In the genomic region with DNA sequence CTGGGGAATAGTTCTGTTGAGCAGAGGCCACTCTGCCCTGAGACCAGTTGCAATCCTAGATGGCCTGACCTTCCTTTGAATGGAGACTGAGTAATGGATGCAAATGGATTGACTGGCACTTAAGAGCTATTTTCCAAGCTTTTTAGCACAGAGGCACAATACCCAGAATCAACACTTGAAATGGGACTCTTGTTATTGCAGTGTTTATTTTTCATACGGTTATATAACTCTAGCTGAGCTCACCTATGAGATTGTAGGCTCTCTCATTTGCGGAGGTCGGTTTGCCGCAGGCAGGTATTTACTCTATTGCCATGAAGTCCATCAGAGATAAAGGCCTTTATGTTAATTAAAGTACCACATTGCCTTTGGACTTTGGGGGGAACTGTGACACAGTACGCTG, we compare ENCODE assay signal across 26 cellular contexts.
DNase-seq lines count a peak whose midpoint lies in the region; ATAC-seq, FAIRE-seq and TF ChIP-seq lines count a peak whose summit lies in the region.
"Had no signal": no experiment of that assay in that cellular context is flagged by ENCODE, and none has a peak within 500 bp of the region (broad histone marks: within the 10 kb centered on the region; RNA-seq: fewer than 3 reads in every experiment).

No MANE protein-coding gene starts in this region.

- H3K27ac ChIP-seq in HepG2 (ENCODE audit: extremely low read length, insufficient read depth, low read length) = no peak overlapping the region
- H3K27ac ChIP-seq: 22Rv1, GM23248, SJSA1, stomach, tibial artery had no signal

- H3K4me3 ChIP-seq in HepG2 (replicated peaks in 1 of 3; ENCODE audit: insufficient read depth in 1 of 3, low read depth in 2 of 3, low read length in 3 of 3) = no peak overlapping the region
- H3K4me3 ChIP-seq: GM23248, MG63, SJSA1, stomach, tibial artery had no signal

- no peaks in the 10 kb centered on the region for H3K27me3 ChIP-seq in HepG2 (ENCODE audit: control insufficient read depth in 1 of 2, insufficient read depth in 2 of 2, low read length in 2 of 2)
- H3K27me3 ChIP-seq: MG63, SJSA1, stomach, tibial artery had no signal

- no peaks in the 10 kb centered on the region for H3K27me3 Mint-ChIP-seq in endothelial cell (ENCODE audit: unreplicated experiment)
- H3K27me3 Mint-ChIP-seq: CD4-positive, alpha-beta T cell had no signal

- TF ChIP-seq RAD21 in HepG2 (CRISPR knock-in tag; IDR thresholded peaks at IDR 0.05) = no peak

- no peaks in the 10 kb centered on the region for H3K4me1 ChIP-seq in HepG2 (ENCODE audit: insufficient read depth, low read length)
- H3K4me1 ChIP-seq: SJSA1, stomach, tibial artery had no signal

- no peaks in the 10 kb centered on the region for H3K9me3 Mint-ChIP-seq in endothelial cell (ENCODE audit: unreplicated experiment)
- H3K9me3 Mint-ChIP-seq: brain; CD4-positive, alpha-beta T cell; T-helper 1 cell treated with Interleukin-12 subunit alpha and Interleukin-12 subunit beta and Interleukin-4 antibody, amounts not matched to agents 30 μg/mL and 1 μg/mL, for 36 hours had no signal

- no peaks in the 10 kb centered on the region for H3K79me2 ChIP-seq in HepG2 (ENCODE audit: insufficient read depth, low read length)

- in situ Hi-C loops in HepG2 (cut with HindIII; ENCODE audit: extremely low pct_ligation_motif_present, low pct_unique_long_range_greater_than_20kb) = no loop called here

- CTCF ChIA-PET in HepG2 (lab: Yijun Ruan, JAX; ENCODE audit: low intra/inter-chr PET ratio, low total read pairs) = no interaction called here

- TF ChIP-seq CTCF in HepG2 (CRISPR knock-in tag; IDR thresholded peaks at IDR 0.05) = no peak
- TF ChIP-seq CTCF in endothelial cell (IDR thresholded peaks at IDR 0.05; ENCODE audit: unreplicated experiment) = no peak

- peak; percentile 77 for DNase-seq in COLO668 (lab: John Stamatoyannopoulos, UW; ENCODE audit: unreplicated experiment)
- peak; percentile 100 for DNase-seq in NCI-H128 (lab: John Stamatoyannopoulos, UW; ENCODE audit: unreplicated experiment)
- peak; percentile 80 for DNase-seq in NCI-H2081 treated with DMSO at 0.1 percent for 48 hours (lab: John Stamatoyannopoulos, UW)
- DNase-seq in NCI-H748 (lab: John Stamatoyannopoulos, UW; ENCODE audit: unreplicated experiment) = peak; percentile 100
- no peak for DNase-seq in HepG2 (ENCODE audit: low spot score)
- DNase-seq in occipital lobe (lab: John Stamatoyannopoulos, UW) = no peak
- DNase-seq in endothelial cell (ENCODE audit: low spot score) = no peak
- DNase-seq: activated CD8-positive, alpha-beta memory T cell treated with anti-CD3 and anti-CD28 coated beads for 24 hours; activated gamma-delta T cell treated with Interleukin-2 at 50 U/mL for 16 hours; activated T-cell treated with anti-CD3 and anti-CD28 coated beads, Interleukin-2, amount 50 U/mL, for 1 hour; CD4-positive, alpha-beta T cell; GDM1; GM23248; head of caudate nucleus; KBM-7; mesenchymal stem cell; MG63; stimulated activated CD8-positive, alpha-beta memory T cell treated with anti-CD3 and anti-CD28 coated beads, Interleukin-4, amount 100 ng/mL, for 48 hours; stomach; tibial artery had no signal

- no peaks in the 10 kb centered on the region for H3K9me3 ChIP-seq in HepG2 (ENCODE audit: low read length)
- H3K9me3 ChIP-seq: MG63, stomach, tibial artery had no signal

- H3K36me3 Mint-ChIP-seq in endothelial cell (ENCODE audit: low read depth, unreplicated experiment) = no peaks in the 10 kb centered on the region
- H3K36me3 Mint-ChIP-seq: brain had no signal

- intact Hi-C loops in HepG2 (cut with micrococcal nuclease; ENCODE audit: unreplicated experiment) = no loop called here

- peaks cover 15% of the 10 kb centered on the region for H3K4me1 Mint-ChIP-seq in endothelial cell (ENCODE audit: unreplicated experiment)

- no peaks in the 10 kb centered on the region for H4K20me1 ChIP-seq in HepG2 (ENCODE audit: insufficient read depth, low read length)

- 50% methylated on average over 5 of the region's 5 CpGs for WGBS in HepG2 (ENCODE audit: low lambda C conversion rate)

- FAIRE-seq in HepG2 (lab: Jason Lieb, UNC) = no peak
- FAIRE-seq: RCC 7860 had no signal

- TF ChIP-seq POLR2A in HepG2 (IDR thresholded peaks at IDR 0.05; ENCODE audit: insufficient read depth in 1 of 2, low read depth in 2 of 2, low read length in 2 of 2) = no peak

- TF ChIP-seq EP300 in HepG2 (IDR thresholded peaks at IDR 0.05; ENCODE audit: low read depth in 2 of 2, low read length in 2 of 2) (no peak), HepG2 (CRISPR knock-in tag; IDR thresholded peaks at IDR 0.05; ENCODE audit: borderline replicate concordance) (no peak)

- H3K4me2 ChIP-seq in HepG2 (ENCODE audit: low read depth, low read length) = no peak overlapping the region

- H3K9ac ChIP-seq in HepG2 (ENCODE audit: insufficient read depth, low read depth, low read length) = no peak overlapping the region
- H3K9ac ChIP-seq: GM23248 had no signal

- H3K27ac Mint-ChIP-seq in endothelial cell (ENCODE audit: unreplicated experiment) = no peak overlapping the region
- H3K27ac Mint-ChIP-seq: brain; CD4-positive, alpha-beta T cell; T-helper 1 cell treated with Interleukin-12 subunit alpha and Interleukin-12 subunit beta and Interleukin-4 antibody, amounts not matched to agents 30 μg/mL and 1 μg/mL, for 36 hours had no signal

- POLR2A ChIA-PET in HepG2 (lab: Yijun Ruan, JAX) = no interaction called here

- no TSS peak for BruUV-seq in HepG2 (replicated peaks; lab: Mats Ljungman, UMichigan)

- no peaks in the 10 kb centered on the region for H3K36me3 ChIP-seq in HepG2 (replicated peaks in 1 of 2; ENCODE audit: control insufficient read depth in 1 of 2, insufficient read depth in 2 of 2, low read length in 2 of 2)
- H3K36me3 ChIP-seq: MG63, SJSA1, stomach, tibial artery had no signal

- ATAC-seq in HepG2 (no peak), GM21717 (IDR thresholded peaks at IDR 0.05; ENCODE audit: unreplicated experiment) (no peak)

- no peak overlapping the region for H3K4me3 Mint-ChIP-seq in endothelial cell (ENCODE audit: unreplicated experiment)
- H3K4me3 Mint-ChIP-seq: brain; CD4-positive, alpha-beta T cell; T-helper 1 cell treated with Interleukin-12 subunit alpha and Interleukin-12 subunit beta and Interleukin-4 antibody, amounts not matched to agents 30 μg/mL and 1 μg/mL, for 36 hours had no signal

- H2AFZ ChIP-seq in HepG2 (ENCODE audit: low read length) = no peak overlapping the region
- H2AFZ ChIP-seq: GM23248 had no signal

TF ChIP-seq in HepG2, 621 proteins besides CTCF, POLR2A, EP300 and RAD21:
- TF ChIP-seq TBX2 (CRISPR knock-in tag; IDR thresholded peaks at IDR 0.05; ENCODE audit: borderline replicate concordance) (no peak), WIZ (CRISPR knock-in tag; IDR thresholded peaks at IDR 0.05) (no peak), ZNF609 (CRISPR knock-in tag; IDR thresholded peaks at IDR 0.05; ENCODE audit: borderline replicate concordance) (no peak), SRSF4 (IDR thresholded peaks at IDR 0.05; ENCODE audit: low read depth, low read length, poor library complexity, severe bottlenecking) (no peak), ZNF776 (CRISPR knock-in tag; IDR thresholded peaks at IDR 0.05) (no peak), ZNF326 (CRISPR knock-in tag; IDR thresholded peaks at IDR 0.05; ENCODE audit: borderline replicate concordance) (no peak), ZNF7 (CRISPR knock-in tag; IDR thresholded peaks at IDR 0.05) (no peak), MAX (IDR thresholded peaks at IDR 0.05) (no peak), ZNF678 (CRISPR knock-in tag; IDR thresholded peaks at IDR 0.05) (no peak), GLI4 (CRISPR knock-in tag; IDR thresholded peaks at IDR 0.05; ENCODE audit: borderline replicate concordance) (no peak)
- TF ChIP-seq, protein P1, sequence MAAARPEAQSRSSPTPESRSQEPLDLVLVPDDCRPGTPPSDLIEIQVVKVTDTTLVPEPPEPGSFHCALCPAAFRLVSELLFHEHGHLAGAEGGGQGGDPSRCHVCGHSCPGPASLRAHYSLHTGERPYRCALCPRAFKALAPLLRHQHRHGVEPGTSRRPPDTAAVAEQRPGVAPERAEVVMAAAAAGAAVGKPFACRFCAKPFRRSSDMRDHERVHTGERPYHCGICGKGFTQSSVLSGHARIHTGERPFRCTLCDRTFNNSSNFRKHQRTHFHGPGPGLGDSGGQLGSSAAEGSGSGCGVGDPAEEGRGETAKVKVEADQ (CRISPR knock-in tag; IDR thresholded peaks at IDR 0.05; ENCODE audit: borderline replicate concordance) = no peak

Comparison
In these comparisons a context has a peak if more than half of its experiments do, and no peak if none do; other contexts are left out.
1. DNase-seq: peak in COLO668 (single experiment), NCI-H128 (single experiment), NCI-H2081 treated with DMSO at 0.1 percent for 48 hours (single experiment) and NCI-H748 (single experiment); none in HepG2 (single experiment), occipital lobe (single experiment) and endothelial cell (single experiment).